ENCODE assay signal across 10 cellular contexts in genomic region chr11:63920126-63920869, GRCh38. TPM values are rescaled to one million over a fixed set of nuclear protein-coding genes. Genes with fewer than 3 reads are reported as not detected.
DNase-seq lines count a peak whose midpoint lies in the region; ATAC-seq and TF ChIP-seq lines count a peak whose summit lies in the region.
"Had no signal": no experiment of that assay in that cellular context is flagged by ENCODE, and none has a peak within 500 bp of the region (broad histone marks: within the 10 kb centered on the region; RNA-seq: fewer than 3 reads in every experiment).

No MANE protein-coding gene starts in this region.

- WGBS in prostate gland: 30% methylated on average over 21 of the region's 21 CpGs

- H3K4me3 ChIP-seq in iPS-18c (ENCODE audit: insufficient read depth, low read depth, low read length): peak overlapping the region; percentile 46
- H3K4me3 ChIP-seq in prostate gland: no peak overlapping the region

- peaks cover 3% of the 10 kb centered on the region; the same call in 1 of the 2 replicates for H3K4me1 ChIP-seq in ES-I3 (ENCODE audit: insufficient read depth, low read length)
- H3K4me1 ChIP-seq in prostate gland (replicated peaks): peaks cover 14% of the 10 kb centered on the region

- no peaks in the 10 kb centered on the region for H3K27me3 ChIP-seq in prostate gland (replicated peaks; ENCODE audit: insufficient read depth)

- no peak for TF ChIP-seq CTCF in prostate gland (IDR thresholded peaks at IDR 0.05)

- H3K27ac Mint-ChIP-seq in stimulated activated naive CD8-positive, alpha-beta T cell treated with anti-CD3 and anti-CD28 coated beads, Interleukin-15, amount 100 ng/mL, for 72 hours: no peak overlapping the region
- H3K27ac Mint-ChIP-seq: activated naive CD4-positive, alpha-beta T cell treated with anti-CD3 and anti-CD28 coated beads, Interleukin-2, amount 50 U/mL, for 24 hours; memory B cell had no signal

- intact Hi-C loops in prostate gland (cut with DNase I): no loop called here

- no peak overlapping the region for H3K4me3 Mint-ChIP-seq in stimulated activated naive CD8-positive, alpha-beta T cell treated with anti-CD3 and anti-CD28 coated beads, Interleukin-15, amount 100 ng/mL, for 72 hours
- H3K4me3 Mint-ChIP-seq: activated naive CD4-positive, alpha-beta T cell treated with anti-CD3 and anti-CD28 coated beads, Interleukin-2, amount 50 U/mL, for 24 hours; memory B cell had no signal

- H3K9me3 ChIP-seq in ES-I3 (ENCODE audit: control insufficient read depth, insufficient read depth, low read length): no peaks in the 10 kb centered on the region
- peaks cover 2% of the 10 kb centered on the region for H3K9me3 ChIP-seq in iPS-18c (ENCODE audit: control insufficient read depth, insufficient read depth, low read length)
- H3K9me3 ChIP-seq in prostate gland: no peaks in the 10 kb centered on the region

- ATAC-seq in stimulated activated naive CD8-positive, alpha-beta T cell treated with anti-CD3 and anti-CD28 coated beads, Interleukin-15, amount 100 ng/mL, for 72 hours: no peak
- ATAC-seq in HG02840 (IDR thresholded peaks at IDR 0.05; ENCODE audit: low FRiP score, unreplicated experiment) (no peak), HG03135 (IDR thresholded peaks at IDR 0.05; ENCODE audit: unreplicated experiment) (no peak), HG03159 (IDR thresholded peaks at IDR 0.05; ENCODE audit: unreplicated experiment) (no peak)

- TF ChIP-seq POLR2A in prostate gland (IDR thresholded peaks at IDR 0.05): no peak

- peak; percentile 84 for DNase-seq in astrocyte of the hippocampus (ENCODE audit: low read depth, low spot score)
- no peak for DNase-seq in prostate gland (ENCODE audit: low spot score)
- DNase-seq in stimulated activated naive CD8-positive, alpha-beta T cell treated with anti-CD3 and anti-CD28 coated beads, Interleukin-15, amount 100 ng/mL, for 72 hours: no peak

- no peaks in the 10 kb centered on the region for H3K9me3 Mint-ChIP-seq in stimulated activated naive CD8-positive, alpha-beta T cell treated with anti-CD3 and anti-CD28 coated beads, Interleukin-15, amount 100 ng/mL, for 72 hours
- H3K9me3 Mint-ChIP-seq: activated naive CD4-positive, alpha-beta T cell treated with anti-CD3 and anti-CD28 coated beads, Interleukin-2, amount 50 U/mL, for 24 hours; memory B cell had no signal

- H3K36me3 ChIP-seq in ES-I3 (ENCODE audit: insufficient read depth, low read length): no peaks in the 10 kb centered on the region
- H3K36me3 ChIP-seq in prostate gland: no peaks in the 10 kb centered on the region

- peaks cover 23% of the 10 kb centered on the region for H3K27me3 Mint-ChIP-seq in stimulated activated naive CD8-positive, alpha-beta T cell treated with anti-CD3 and anti-CD28 coated beads, Interleukin-15, amount 100 ng/mL, for 72 hours

- H3K4me1 Mint-ChIP-seq in stimulated activated naive CD8-positive, alpha-beta T cell treated with anti-CD3 and anti-CD28 coated beads, Interleukin-15, amount 100 ng/mL, for 72 hours: peaks cover 45% of the 10 kb centered on the region

- H3K9ac ChIP-seq in ES-I3 (ENCODE audit: low read depth, low read length): peak overlapping the region; percentile 83

- H3K27ac ChIP-seq in prostate gland: peak overlapping the region; percentile 52 to 61

RNA-seq across cellular contexts. Expression of gene RCOR2, which starts 3.3 kb away (rescaled TPM):
- total RNA-seq in prostate gland: 1 to 10 TPM in 1 of 2 donors, under 1 TPM in 1; 0.64 to 3.3 TPM

RNA-seq across cellular contexts. Expression of gene NAA40, which starts 18.5 kb away (rescaled TPM):
- 10 to 100 TPM; 23.3 to 24.7 TPM for total RNA-seq in prostate gland

RNA-seq across cellular contexts. Expression of gene COX8A, which starts 54.1 kb away (rescaled TPM):
- total RNA-seq in prostate gland: 1,000 to 10,000 TPM in 1 of 2 donors, 100 to 1,000 TPM in 1; 597 to 1,196 TPM
